14 cellular contexts compared by ENCODE assay signal in genomic region chr4:5892321-5893012, GRCh38. TPM values are rescaled to one million over a fixed set of nuclear protein-coding genes. Genes with fewer than 3 reads are reported as not detected.
DNase-seq lines count a peak whose midpoint lies in the region; ATAC-seq lines count a peak whose summit lies in the region.
"Had no signal": no experiment of that assay in that cellular context is flagged by ENCODE, and none has a peak within 500 bp of the region (broad histone marks: within the 10 kb centered on the region; RNA-seq: fewer than 3 reads in every experiment).

No MANE protein-coding gene starts in this region.

- no peak overlapping the region for H3K18ac ChIP-seq in mesendoderm (ENCODE audit: low read length)

- peak overlapping the region; percentile 51 for H3K9ac ChIP-seq in mesendoderm (ENCODE audit: low read length)

- no peaks in the 10 kb centered on the region for H3K79me1 ChIP-seq in mesendoderm (ENCODE audit: low read length)

- H3K4me1 ChIP-seq in right cardiac atrium (ENCODE audit: control insufficient read depth, insufficient read depth, low read length) (no peaks in the 10 kb centered on the region), mesendoderm (ENCODE audit: control insufficient read depth, low read depth, low read length) (peaks cover 10% of the 10 kb centered on the region)

- H3K4me2 ChIP-seq in mesendoderm (ENCODE audit: low read length), result peak overlapping the region; percentile 67

- H3K23ac ChIP-seq in mesendoderm (ENCODE audit: low read length), result no peak overlapping the region

- H3K27ac ChIP-seq in right cardiac atrium (ENCODE audit: low read length) (no peak overlapping the region), mesendoderm (ENCODE audit: low read depth, low read length) (no peak overlapping the region)
- H3K27ac ChIP-seq: SK-N-MC had no signal

- no peak overlapping the region for H4K5ac ChIP-seq in mesendoderm (ENCODE audit: low read length)

- DNase-seq in right cardiac atrium (peak in 1 of 3 donors; percentile 39), left cardiac atrium (no peak), astrocyte of the hippocampus (ENCODE audit: low read depth, low spot score) (peak; percentile 36), mesendoderm (no peak), HPDE6-E6E7 (ENCODE audit: extremely low spot score) (no peak), inferior parietal cortex (ENCODE audit: extremely low spot score) (no peak)
- DNase-seq: activated CD8-positive, alpha-beta memory T cell treated with anti-CD3 and anti-CD28 coated beads for 24 hours; aorta; immature natural killer cell; PC-3; stimulated activated CD4-positive, alpha-beta T cell treated with anti-CD3 and anti-CD28 coated beads, Interleukin-15, amount 100 ng/mL, for 24 hours had no signal

- peak overlapping the region; percentile 73 for H3K56ac ChIP-seq in mesendoderm (ENCODE audit: low read length)

- intact Hi-C loops in right cardiac atrium (cut with DNase I) (no loop called here), left cardiac atrium (cut with DNase I) (no loop called here)

- 2% methylated on average over 101 of the region's 101 CpGs for WGBS in right cardiac atrium
- WGBS in mesendoderm (ENCODE audit: extremely low coverage, insufficient coverage, low lambda C conversion rate), result no CpG with 5 or more reads among the region's 101 CpGs

- no peak overlapping the region for H2BK5ac ChIP-seq in mesendoderm (ENCODE audit: low read length)

- H3K36me3 ChIP-seq in mesendoderm (ENCODE audit: control insufficient read depth, insufficient read depth, low read length), result no peaks in the 10 kb centered on the region

- peaks cover 3% of the 10 kb centered on the region for H3K9me3 ChIP-seq in right cardiac atrium (ENCODE audit: control insufficient read depth, low read length)

- H2BK15ac ChIP-seq in mesendoderm (replicated peaks; ENCODE audit: low read depth), result no peak overlapping the region

- no peak overlapping the region for H3K4ac ChIP-seq in mesendoderm (ENCODE audit: low read depth, low read length)

- no peaks in the 10 kb centered on the region for H3K27me3 ChIP-seq in right cardiac atrium (ENCODE audit: control insufficient read depth, insufficient read depth)
- H3K27me3 ChIP-seq in mesendoderm (ENCODE audit: insufficient read depth, low read length, poor library complexity), result peaks cover 15% of the 10 kb centered on the region

- H3K79me2 ChIP-seq in mesendoderm (ENCODE audit: control insufficient read depth, insufficient read depth, low read length), result peaks cover 2% of the 10 kb centered on the region

- no peak overlapping the region for H2AK5ac ChIP-seq in mesendoderm (ENCODE audit: low read length)

- ATAC-seq in right cardiac atrium, result no peak
- ATAC-seq in left cardiac atrium, result no peak
- no peak for ATAC-seq in GM18867 (IDR thresholded peaks at IDR 0.05; ENCODE audit: unreplicated experiment)
- no peak for ATAC-seq in HG03108 (IDR thresholded peaks at IDR 0.05; ENCODE audit: unreplicated experiment)

- H4K8ac ChIP-seq in mesendoderm (ENCODE audit: low read depth, low read length), result no peak overlapping the region

- H2BK120ac ChIP-seq in mesendoderm (ENCODE audit: low read depth, low read length), result no peak overlapping the region

- H3K4me3 ChIP-seq in right cardiac atrium (ENCODE audit: low read length), result peak overlapping the region; percentile 11
- no peak overlapping the region for H3K4me3 ChIP-seq in mesendoderm (ENCODE audit: low read length)

RNA-seq across cellular contexts. Expression of gene CRMP1, which starts 0.4 kb away (rescaled TPM):
- 1 to 10 TPM in 1 of 4 donors, under 1 TPM in 3; 0.40 to 1.0 (median 0.71) TPM for total RNA-seq in right cardiac atrium
- polyA plus RNA-seq in right cardiac atrium, result 0.43 TPM
- 1 to 10 TPM in 1 of 2 donors, under 1 TPM in 1; 0.44 to 1.9 TPM for total RNA-seq in left cardiac atrium
- 98.6 TPM for polyA plus RNA-seq in mesendoderm (2013, experiment 1 of 2)
- 101 TPM for polyA plus RNA-seq in mesendoderm (2013, experiment 2 of 2)
- total RNA-seq: PC-3 had no signal
- polyA plus RNA-seq: immature natural killer cell had no signal
